In genomic region chr18:62883937-62884735, GRCh38 we compare ENCODE assay signal across 22 cellular contexts.
A peak's percentile ranks its signal among the peaks of the same experiment; 100 is the strongest.
DNase-seq lines count a peak whose midpoint lies in the region; ATAC-seq and TF ChIP-seq lines count a peak whose summit lies in the region.
"Had no signal": no experiment of that assay in that cellular context is flagged by ENCODE, and none has a peak within 500 bp of the region (broad histone marks: within the 10 kb centered on the region; RNA-seq: fewer than 3 reads in every experiment).

No MANE protein-coding gene starts in this region.

- H3K4me3 ChIP-seq in IMR-90 (ENCODE audit: insufficient read depth, low read depth, low read length) = no peak overlapping the region
- no peak overlapping the region for H3K4me3 ChIP-seq in PC-3 (ENCODE audit: low read length)
- H3K4me3 ChIP-seq: lower lobe of right lung, suprapubic skin had no signal

- H3K27ac ChIP-seq in IMR-90 (ENCODE audit: insufficient read depth, low read length) (no peak overlapping the region), PC-3 (ENCODE audit: low read length) (0 out of 2 replicates have a peak overlapping the region, but pooled peaks have one; percentile 2)
- H3K27ac ChIP-seq: lower lobe of right lung, suprapubic skin had no signal

- no peak overlapping the region for H2BK20ac ChIP-seq in IMR-90 (ENCODE audit: low read depth, low read length)

- no peaks in the 10 kb centered on the region for H3K9me2 ChIP-seq in PC-3 (replicated peaks; ENCODE audit: low read length)

- H3K18ac ChIP-seq in IMR-90 (ENCODE audit: low read depth, low read length) = no peak overlapping the region

- TF ChIP-seq POLR2A in IMR-90 (IDR thresholded peaks at IDR 0.05; ENCODE audit: low read depth, low read length) (no peak), GM18505 (IDR thresholded peaks at IDR 0.05; ENCODE audit: borderline replicate concordance, extremely low read depth, insufficient read depth, insufficient read length) (no peak)

- no peak overlapping the region for H2BK15ac ChIP-seq in IMR-90 (ENCODE audit: low read depth, low read length)

- BruUV-seq in IMR-90 (replicated peaks; lab: Mats Ljungman, UMichigan) = no TSS peak
- BruUV-seq in PC-3 (replicated peaks; lab: Mats Ljungman, UMichigan) = no TSS peak

- TF ChIP-seq CTCF in IMR-90 (conservative IDR thresholded peaks at IDR 0.05; ENCODE audit: low read depth, low read length) (no peak), PC-3 (conservative IDR thresholded peaks at IDR 0.05; ENCODE audit: low read depth, low read length) (no peak)

- TF ChIP-seq RAD21 in IMR-90 (IDR thresholded peaks at IDR 0.05; ENCODE audit: low read length) = no peak

- 0 out of 2 replicates have a peak overlapping the region, but pooled peaks have one; percentile 29 for H4K91ac ChIP-seq in IMR-90 (ENCODE audit: insufficient read depth, low read depth, low read length)

- H3K79me2 ChIP-seq in PC-3 (ENCODE audit: low read length) = 0 out of 2 replicates have a peak, but pooled peaks cover 9% of the 10 kb centered on the region

- H3K9me1 ChIP-seq in IMR-90 (ENCODE audit: insufficient read depth, low read length) = peaks cover 5% of the 10 kb centered on the region; the same call in 1 of the 2 replicates

- peaks cover 3 to 23% of the 10 kb centered on the region in 2 donors for H3K4me1 Mint-ChIP-seq in effector memory CD8-positive, alpha-beta T cell (ENCODE audit: low read depth in 2 of 2)

- DNase-seq in DMS153 (lab: John Stamatoyannopoulos, UW) (peak; percentile 72), IMR-90 (no peak), PC-3 (peak; percentile 45), dermis blood vessel endothelial cell (no peak)
- no peak for DNase-seq in effector memory CD8-positive, alpha-beta T cell
- no peak for DNase-seq in activated T-cell treated with anti-CD3 and anti-CD28 coated beads, Interleukin-2, amount 50 U/mL, for 48 hours
- DNase-seq: activated CD4-positive, alpha-beta memory T cell treated with anti-CD3 and anti-CD28 coated beads for 36 hours; activated CD4-positive, CD25-positive, alpha-beta regulatory T cell treated with anti-CD3 and anti-CD28 coated beads, Interleukin-2, amount 50 U/mL, for 72 hours; activated naive CD4-positive, alpha-beta T cell; cerebellar nuclear complex; DMS79; hippocampal formation; lower lobe of right lung; NCI-H2081 treated with DMSO at 0.1 percent for 48 hours; stimulated activated naive CD4-positive, alpha-beta T cell had no signal

- H3K36me3 ChIP-seq in IMR-90 (ENCODE audit: control insufficient read depth, insufficient read depth, low read length) = no peaks in the 10 kb centered on the region
- H3K36me3 ChIP-seq in PC-3 (ENCODE audit: low read depth, low read length) = no peaks in the 10 kb centered on the region
- H3K36me3 ChIP-seq: lower lobe of right lung, suprapubic skin had no signal

- H3F3A ChIP-seq in PC-3 (ENCODE audit: low read length, unreplicated experiment) = no peaks in the 10 kb centered on the region

- H3K4me2 ChIP-seq in IMR-90 (ENCODE audit: low read depth, low read length) (no peak overlapping the region), PC-3 (ENCODE audit: low read length) (no peak overlapping the region)

- H3K27ac Mint-ChIP-seq in effector memory CD8-positive, alpha-beta T cell = no peak overlapping the region
- H3K27ac Mint-ChIP-seq: activated CD4-positive, alpha-beta memory T cell treated with anti-CD3 and anti-CD28 coated beads for 36 hours; IgD-negative memory B cell; nephron; T-helper 1 cell treated with Interleukin-12 subunit alpha and Interleukin-12 subunit beta and Interleukin-4 antibody, amounts not matched to agents 30 μg/mL and 1 μg/mL, for 36 hours had no signal

- H3K27me3 ChIP-seq in IMR-90 (ENCODE audit: control insufficient read depth, insufficient read depth, low read length) = no peaks in the 10 kb centered on the region
- no peaks in the 10 kb centered on the region for H3K27me3 ChIP-seq in PC-3 (ENCODE audit: low read length)
- H3K27me3 ChIP-seq: suprapubic skin had no signal

- dilution Hi-C loops in IMR-90 (cut with HindIII; ENCODE audit: low sequenced_read_pairs, unreplicated experiment) = no loop called here

- POLR2A ChIA-PET in IMR-90 (lab: Charles Lee; ENCODE audit: unreplicated experiment) (interaction anchor here (0.6 kb wide), 1 partner anchor 13 kb away, joined by 5 read pairs; no protein-coding TSS in a partner anchor), PC-3 (lab: Charles Lee; ENCODE audit: unreplicated experiment) (no interaction called here)

- no peaks in the 10 kb centered on the region for H3K36me3 Mint-ChIP-seq in effector memory CD8-positive, alpha-beta T cell (ENCODE audit: insufficient read depth)
- H3K36me3 Mint-ChIP-seq: activated CD4-positive, alpha-beta memory T cell treated with anti-CD3 and anti-CD28 coated beads for 36 hours had no signal

- no peak overlapping the region for H3K14ac ChIP-seq in IMR-90 (replicated peaks; ENCODE audit: low read depth, low read length)

- WGBS in IMR-90 (ENCODE audit: extremely low coverage in 2 of 2, insufficient read length in 1 of 2), 2 experiments = no CpG with 5 or more reads among the region's 6 CpGs

- no peak overlapping the region for H3K4me3 Mint-ChIP-seq in effector memory CD8-positive, alpha-beta T cell
- H3K4me3 Mint-ChIP-seq: activated CD4-positive, alpha-beta memory T cell treated with anti-CD3 and anti-CD28 coated beads for 36 hours; IgD-negative memory B cell; nephron; T-helper 1 cell treated with Interleukin-12 subunit alpha and Interleukin-12 subunit beta and Interleukin-4 antibody, amounts not matched to agents 30 μg/mL and 1 μg/mL, for 36 hours had no signal

- no peak overlapping the region for H4K8ac ChIP-seq in IMR-90 (ENCODE audit: low read depth in 2 of 2, low read length in 2 of 2)

- H3K9ac ChIP-seq in IMR-90 (ENCODE audit: low read depth, low read length) (no peak overlapping the region), PC-3 (ENCODE audit: low read length) (no peak overlapping the region)

- no peak overlapping the region for H3K56ac ChIP-seq in IMR-90 (ENCODE audit: extremely low read depth, insufficient read depth, low read length)

- H2BK5ac ChIP-seq in IMR-90 (ENCODE audit: low read depth, low read length, poor library complexity, severe bottlenecking) = no peak overlapping the region

- intact Hi-C loops in IMR-90 (cut with micrococcal nuclease) (no loop called here), PC-3 (cut with micrococcal nuclease) (loop anchor here (5.0 kb wide), 3 partner anchors 53 to 167 kb away; partner anchors contain the start of gene PHLPP1)

- H2AFZ ChIP-seq in IMR-90 (replicated peaks; ENCODE audit: low read length, poor library complexity) = no peak overlapping the region
- H2AFZ ChIP-seq in PC-3 (ENCODE audit: low read length) = no peak overlapping the region

- H3K27me3 Mint-ChIP-seq in effector memory CD8-positive, alpha-beta T cell = no peaks in the 10 kb centered on the region
- H3K27me3 Mint-ChIP-seq: activated CD4-positive, alpha-beta memory T cell treated with anti-CD3 and anti-CD28 coated beads for 36 hours; IgD-negative memory B cell had no signal

- H4K5ac ChIP-seq in IMR-90 (ENCODE audit: low read depth, low read length) = no peak overlapping the region

- H3K79me1 ChIP-seq in IMR-90 (ENCODE audit: low read depth in 1 of 2, low read length in 2 of 2) = peaks cover 0 to 7% of the 10 kb centered on the region in 2 experiments; a peak in 3 of 4 replicates

- no peak overlapping the region for H2AK9ac ChIP-seq in IMR-90 (replicated peaks; ENCODE audit: low read depth, low read length, poor library complexity)

- in situ Hi-C loops in IMR-90 (cut with MboI; ENCODE audit: low sequenced_read_pairs) = no loop called here

- H3K9me3 ChIP-seq in IMR-90 (ENCODE audit: control insufficient read depth, insufficient read depth, low read length) (no peaks in the 10 kb centered on the region; the same call in 1 of the 2 replicates), PC-3 (ENCODE audit: low read length) (no peaks in the 10 kb centered on the region)
- H3K9me3 ChIP-seq: lower lobe of right lung, suprapubic skin had no signal

- H3K9me3 Mint-ChIP-seq in effector memory CD8-positive, alpha-beta T cell = no peaks in the 10 kb centered on the region
- H3K9me3 Mint-ChIP-seq: activated CD4-positive, alpha-beta memory T cell treated with anti-CD3 and anti-CD28 coated beads for 36 hours; IgD-negative memory B cell; nephron; T-helper 1 cell treated with Interleukin-12 subunit alpha and Interleukin-12 subunit beta and Interleukin-4 antibody, amounts not matched to agents 30 μg/mL and 1 μg/mL, for 36 hours had no signal

- H2BK120ac ChIP-seq in IMR-90 (ENCODE audit: low read depth, low read length) = no peak overlapping the region

- H3K4ac ChIP-seq in IMR-90 (ENCODE audit: low read depth, low read length) = no peak overlapping the region

- H2AK5ac ChIP-seq in IMR-90 (ENCODE audit: low read depth, low read length) = no peak overlapping the region

- H4K20me1 ChIP-seq in IMR-90 (ENCODE audit: insufficient read depth, low read length) (no peaks in the 10 kb centered on the region; the same call in 1 of the 2 replicates), PC-3 (ENCODE audit: low read length) (no peaks in the 10 kb centered on the region)

- CTCF ChIA-PET in IMR-90 (lab: Yijun Ruan, JAX) = no interaction called here
- CTCF ChIA-PET in PC-3 (lab: Charles Lee) = no interaction called here

- H3K4me1 ChIP-seq in IMR-90 (ENCODE audit: control insufficient read depth, insufficient read depth, low read length) (peaks cover 6% of the 10 kb centered on the region), PC-3 (ENCODE audit: insufficient read depth, low read length) (peaks cover 36% of the 10 kb centered on the region)

- H3K23ac ChIP-seq in IMR-90 (ENCODE audit: low read depth, low read length) = no peak overlapping the region

- no peak for ATAC-seq in IMR-90 (ENCODE audit: low read depth)
- ATAC-seq in PC-3 = peak; percentile 36
- peak; percentile 39 for ATAC-seq in effector memory CD8-positive, alpha-beta T cell (replicated peaks)
- ATAC-seq in GM18505 (IDR thresholded peaks at IDR 0.05; ENCODE audit: unreplicated experiment) = no peak
- no peak for ATAC-seq in GM21423 (IDR thresholded peaks at IDR 0.05; ENCODE audit: unreplicated experiment)
- ATAC-seq: lower lobe of right lung, SK-N-SH treated with all-trans-retinoic acid at 6 μM for 48 hours had no signal

TF ChIP-seq in IMR-90, 13 proteins besides CTCF, POLR2A, EP300 and RAD21 (continues in another document):
- no peak for TF ChIP-seq FOS (IDR thresholded peaks at IDR 0.05; ENCODE audit: low read depth, low read length)
- no peak for TF ChIP-seq NFE2L2 (IDR thresholded peaks at IDR 0.05; ENCODE audit: low read depth, low read length)
- TF ChIP-seq MAZ (IDR thresholded peaks at IDR 0.05; ENCODE audit: borderline replicate concordance, low read depth, low read length) = no peak
- no peak for TF ChIP-seq MAFK (IDR thresholded peaks at IDR 0.05; ENCODE audit: low read depth, low read length)

Comparison
In these comparisons a context has a peak if more than half of its experiments do, and no peak if none do; other contexts are left out.
1. DNase-seq: peak in DMS153 (single experiment) and PC-3 (single experiment); none in IMR-90 (single experiment), effector memory CD8-positive, alpha-beta T cell (0 of 3), dermis blood vessel endothelial cell (single experiment) and activated T-cell treated with anti-CD3 and anti-CD28 coated beads, Interleukin-2, amount 50 U/mL, for 48 hours (0 of 2).
2. ATAC-seq: peak in PC-3 (single experiment) and effector memory CD8-positive, alpha-beta T cell (single experiment); none in IMR-90 (single experiment), GM18505 (single experiment) and GM21423 (single experiment).